ENCODE assay signal across 11 cellular contexts in the genomic region with DNA sequence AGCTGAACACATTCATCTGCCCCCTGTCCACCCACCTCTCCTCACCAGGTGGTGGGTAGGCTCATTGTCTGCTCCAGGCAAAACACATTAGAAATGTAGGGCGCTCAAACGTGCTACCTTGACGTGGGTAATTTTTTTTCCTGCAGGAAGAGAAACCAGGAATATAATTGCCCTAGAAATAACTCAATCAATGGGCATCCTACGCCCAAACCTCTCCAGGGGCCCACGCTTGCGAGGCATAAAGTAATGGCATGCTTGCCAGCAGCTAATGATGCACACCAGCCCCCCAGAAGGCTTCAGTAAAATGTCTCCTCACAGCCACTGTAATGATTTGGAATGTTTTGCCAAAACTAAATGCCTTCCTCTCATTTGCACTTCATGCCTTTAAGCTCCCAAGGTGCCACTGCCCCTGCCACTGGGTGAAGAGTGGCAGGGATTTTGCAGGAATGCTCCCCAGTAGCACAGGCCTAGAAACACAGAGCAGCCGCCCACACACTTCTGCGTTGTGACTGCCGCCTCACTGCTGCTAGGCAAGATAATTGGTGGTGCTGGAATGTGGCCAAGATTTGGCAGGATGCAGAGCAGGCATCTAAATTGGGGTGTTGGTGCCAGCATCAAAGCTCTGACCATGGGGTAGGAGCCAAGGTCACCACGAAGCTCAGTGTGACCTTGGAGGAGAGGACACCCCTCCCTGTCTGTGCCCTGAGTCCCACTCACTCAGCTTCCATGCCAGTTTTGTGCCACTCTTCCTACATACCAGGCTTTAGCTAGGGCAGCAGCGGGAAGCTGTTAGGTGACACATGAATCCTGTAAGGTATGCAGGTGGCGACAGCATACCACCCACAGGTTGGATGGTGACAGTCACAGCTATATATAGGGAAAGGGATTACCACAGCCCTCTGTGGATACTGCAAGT. TPM values are rescaled to one million over a fixed set of nuclear protein-coding genes. Genes with fewer than 3 reads are reported as not detected.
DNase-seq lines count a peak whose midpoint lies in the region; ATAC-seq lines count a peak whose summit lies in the region.
"Had no signal": no experiment of that assay in that cellular context is flagged by ENCODE, and none has a peak within 500 bp of the region (broad histone marks: within the 10 kb centered on the region; RNA-seq: fewer than 3 reads in every experiment).

No MANE protein-coding gene starts in this region.

- no peak overlapping the region for H3K27ac ChIP-seq in SJCRH30
- H3K27ac ChIP-seq: coronary artery had no signal

- H3K4me3 ChIP-seq in MG63 (no peak overlapping the region), SJCRH30 (no peak overlapping the region)
- H3K4me3 ChIP-seq: coronary artery had no signal

- no peak for ATAC-seq in GM19397 (IDR thresholded peaks at IDR 0.05; ENCODE audit: unreplicated experiment)
- ATAC-seq: activated T-cell treated with anti-CD3 and anti-CD28 coated beads, Interleukin-2, amount 50 U/mL, for 4 hours had no signal

- no peaks in the 10 kb centered on the region for H3K4me1 ChIP-seq in SJCRH30

- H3K9me3 ChIP-seq in MG63 (no peaks in the 10 kb centered on the region), SJCRH30 (replicated peaks) (no peaks in the 10 kb centered on the region)

- peak; percentile 37 for DNase-seq in EL
- peak; percentile 45 for DNase-seq in MG63
- peak; percentile 63 for DNase-seq in astrocyte of the hippocampus (ENCODE audit: low read depth, low spot score)
- DNase-seq in inferior parietal cortex (ENCODE audit: extremely low spot score) = peak; percentile 28
- DNase-seq in SJCRH30 = no peak
- no peak for DNase-seq in COLO668 (lab: John Stamatoyannopoulos, UW; ENCODE audit: unreplicated experiment)
- DNase-seq in activated T-cell treated with anti-CD3 and anti-CD28 coated beads, Interleukin-2, amount 50 U/mL, for 1 hour = no peak
- DNase-seq: activated T-cell treated with anti-CD3 and anti-CD28 coated beads, Interleukin-2, amount 50 U/mL, for 4 hours; T-helper 2 cell had no signal

- H3K36me3 ChIP-seq in MG63 = no peaks in the 10 kb centered on the region
- H3K36me3 ChIP-seq in SJCRH30 = no peaks in the 10 kb centered on the region

- H3K27me3 ChIP-seq in MG63 (no peaks in the 10 kb centered on the region), SJCRH30 (no peaks in the 10 kb centered on the region)

RNA-seq across cellular contexts. Expression of a gene that starts 48.7 kb away (rescaled TPM):
- 12.7 and 16.0 TPM in 2 replicates for total RNA-seq in MG63 (2014; rRNA removed; shearing (Covaris generic); ENCODE audit: low replicate concordance)
- 5.7 and 5.9 TPM in 2 replicates for total RNA-seq in SJCRH30 (2014; rRNA removed; shearing (Covaris generic))

Comparison
In these comparisons a context has a peak if more than half of its experiments do, and no peak if none do; other contexts are left out.
1. DNase-seq: peak in EL (single experiment), MG63 (single experiment), astrocyte of the hippocampus (single experiment) and inferior parietal cortex (single experiment); none in SJCRH30 (0 of 2), COLO668 (single experiment) and activated T-cell treated with anti-CD3 and anti-CD28 coated beads, Interleukin-2, amount 50 U/mL, for 1 hour (single experiment).